24 cellular contexts compared by ENCODE assay signal in the genomic region with DNA sequence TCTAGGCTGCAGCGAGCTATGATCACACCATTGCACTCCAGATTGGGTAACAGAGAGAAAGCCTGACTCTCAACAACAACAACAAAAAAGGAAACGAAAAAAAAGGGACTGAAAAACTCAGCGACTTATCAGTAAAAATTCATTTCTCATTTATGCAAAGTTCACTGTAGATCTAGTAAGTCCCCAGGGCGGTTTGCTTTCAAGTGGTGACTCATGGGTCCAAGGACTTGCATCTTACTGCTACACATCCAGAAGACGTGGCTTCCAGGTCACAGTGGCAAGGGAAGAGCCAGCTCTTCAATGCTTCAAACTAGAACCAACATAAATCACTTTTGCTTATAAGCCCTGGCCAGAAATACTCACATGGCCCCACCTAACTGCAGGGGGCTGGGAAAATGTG.
DNase-seq lines count a peak whose midpoint lies in the region; ATAC-seq and TF ChIP-seq lines count a peak whose summit lies in the region.
"Had no signal": no experiment of that assay in that cellular context is flagged by ENCODE, and none has a peak within 500 bp of the region (broad histone marks: within the 10 kb centered on the region; RNA-seq: fewer than 3 reads in every experiment).

No MANE protein-coding gene starts in this region.

- ATAC-seq in GM18867 (IDR thresholded peaks at IDR 0.05; ENCODE audit: unreplicated experiment) (peak; percentile 82), HG03442 (IDR thresholded peaks at IDR 0.05; ENCODE audit: unreplicated experiment) (peak; percentile 66), HG03108 (IDR thresholded peaks at IDR 0.05; ENCODE audit: unreplicated experiment) (no peak), esophagus mucosa (no peak)
- ATAC-seq: activated T-cell treated with anti-CD3 and anti-CD28 coated beads, Interleukin-2, amount 50 U/mL, for 72 hours had no signal

- H3K36me3 ChIP-seq in adrenal gland (replicated peaks in 1 of 2) = no peaks in the 10 kb centered on the region
- H3K36me3 ChIP-seq in brain microvascular endothelial cell (replicated peaks) = no peaks in the 10 kb centered on the region
- no peaks in the 10 kb centered on the region for H3K36me3 ChIP-seq in ascending aorta
- H3K36me3 ChIP-seq: breast epithelium, right atrium auricular region, transverse colon, WERI-Rb-1 had no signal

- no peak for TF ChIP-seq POLR2A in adrenal gland (IDR thresholded peaks at IDR 0.05)

- H3K27ac ChIP-seq in adrenal gland (peak overlapping the region in 2 of 5 donors; percentile 62 to 73), brain microvascular endothelial cell (no peak overlapping the region), ascending aorta (no peak overlapping the region)
- H3K27ac ChIP-seq: breast epithelium, parathyroid adenoma, right atrium auricular region, transverse colon, WERI-Rb-1 had no signal

- H3K4me3 ChIP-seq in adrenal gland = no peak overlapping the region
- H3K4me3 ChIP-seq in brain microvascular endothelial cell (ENCODE audit: low read depth, low read length) = no peak overlapping the region
- H3K4me3 ChIP-seq in ascending aorta = no peak overlapping the region
- H3K4me3 ChIP-seq: breast epithelium, lung, right atrium auricular region, transverse colon had no signal

- H3K4me1 ChIP-seq in adrenal gland (replicated peaks in 1 of 2) = peaks cover 0 to 4% of the 10 kb centered on the region in 2 donors
- H3K4me1 ChIP-seq in ascending aorta = peaks cover 0 to 8% of the 10 kb centered on the region in 2 donors
- H3K4me1 ChIP-seq: breast epithelium, parathyroid adenoma, right atrium auricular region, transverse colon had no signal

- in situ Hi-C loops in brain microvascular endothelial cell (cut with HindIII; ENCODE audit: low pct_ligation_motif_present, low sequenced_read_pairs) = no loop called here

- intact Hi-C loops in adrenal gland (cut with DNase I) (no loop called here), ascending aorta (cut with DNase I) (no loop called here)

- 39 to 50% (median 42%) methylated on average over 5 of the region's 5 CpGs for WGBS in adrenal gland, 4 donors

- DNase-seq in A172 (ENCODE audit: low spot score) (peak; percentile 73), adrenal gland (peak; percentile 75 to 91 (median 90)), brain microvascular endothelial cell (no peak), ascending aorta (ENCODE audit: low spot score in 2 of 2) (no peak)
- DNase-seq: 8988T; activated CD4-positive, alpha-beta T cell treated with anti-CD3 and anti-CD28 coated beads, Interleukin-2, amount 50 U/mL, for 1 hour; activated naive CD4-positive, alpha-beta T cell; activated T-cell treated with anti-CD3 and anti-CD28 coated beads, Interleukin-2, amount 50 U/mL, for 72 hours; effector memory CD4-positive, alpha-beta T cell; head of caudate nucleus; KG1; stimulated activated CD4-positive, alpha-beta T cell treated with anti-CD3 and anti-CD28 coated beads, Interleukin-2, amount 100 ng/mL, for 24 hours; SW 1271; T1000; transverse colon; WERI-Rb-1 had no signal

- TF ChIP-seq CTCF in adrenal gland (IDR thresholded peaks at IDR 0.05) (no peak), brain microvascular endothelial cell (IDR thresholded peaks at IDR 0.05; ENCODE audit: low read depth, low read length, missing control alignments) (no peak), ascending aorta (IDR thresholded peaks at IDR 0.05) (no peak)

- H3K27me3 ChIP-seq in adrenal gland = no peaks in the 10 kb centered on the region
- no peaks in the 10 kb centered on the region for H3K27me3 ChIP-seq in brain microvascular endothelial cell (replicated peaks)
- no peaks in the 10 kb centered on the region for H3K27me3 ChIP-seq in ascending aorta
- H3K27me3 ChIP-seq: breast epithelium, right atrium auricular region, transverse colon had no signal

- H3K9me3 ChIP-seq in adrenal gland (replicated peaks in 1 of 3) = no peaks in the 10 kb centered on the region
- H3K9me3 ChIP-seq in ascending aorta = no peaks in the 10 kb centered on the region
- H3K9me3 ChIP-seq: right atrium auricular region, transverse colon had no signal

Comparison
In these comparisons a context has a peak if more than half of its experiments do, and no peak if none do; other contexts are left out.
1. DNase-seq: peak in A172 (single experiment) and adrenal gland (7 of 7); none in brain microvascular endothelial cell (single experiment) and ascending aorta (0 of 2).
2. ATAC-seq: peak in GM18867 (single experiment) and HG03442 (single experiment); none in HG03108 (single experiment) and esophagus mucosa (single experiment).